ENCODE assay signal across 1 cellular context in genomic region chr17:7240375-7240774, GRCh38.
A peak's percentile ranks its signal among the peaks of the same experiment; 100 is the strongest.
TF ChIP-seq lines count a peak whose summit lies in the region.

No MANE protein-coding gene starts in this region.

TF ChIP-seq in HepG2, 621 proteins besides CTCF, POLR2A, EP300 and RAD21:
- TF ChIP-seq ZNF441 (CRISPR knock-in tag; IDR thresholded peaks at IDR 0.05; ENCODE audit: borderline replicate concordance) (no peak), ZFX (CRISPR knock-in tag; IDR thresholded peaks at IDR 0.05; ENCODE audit: low read depth) (0 out of 2 replicates have a peak, but pooled peaks have one; percentile 3)
